8 cellular contexts compared by ENCODE assay signal in the genomic region with DNA sequence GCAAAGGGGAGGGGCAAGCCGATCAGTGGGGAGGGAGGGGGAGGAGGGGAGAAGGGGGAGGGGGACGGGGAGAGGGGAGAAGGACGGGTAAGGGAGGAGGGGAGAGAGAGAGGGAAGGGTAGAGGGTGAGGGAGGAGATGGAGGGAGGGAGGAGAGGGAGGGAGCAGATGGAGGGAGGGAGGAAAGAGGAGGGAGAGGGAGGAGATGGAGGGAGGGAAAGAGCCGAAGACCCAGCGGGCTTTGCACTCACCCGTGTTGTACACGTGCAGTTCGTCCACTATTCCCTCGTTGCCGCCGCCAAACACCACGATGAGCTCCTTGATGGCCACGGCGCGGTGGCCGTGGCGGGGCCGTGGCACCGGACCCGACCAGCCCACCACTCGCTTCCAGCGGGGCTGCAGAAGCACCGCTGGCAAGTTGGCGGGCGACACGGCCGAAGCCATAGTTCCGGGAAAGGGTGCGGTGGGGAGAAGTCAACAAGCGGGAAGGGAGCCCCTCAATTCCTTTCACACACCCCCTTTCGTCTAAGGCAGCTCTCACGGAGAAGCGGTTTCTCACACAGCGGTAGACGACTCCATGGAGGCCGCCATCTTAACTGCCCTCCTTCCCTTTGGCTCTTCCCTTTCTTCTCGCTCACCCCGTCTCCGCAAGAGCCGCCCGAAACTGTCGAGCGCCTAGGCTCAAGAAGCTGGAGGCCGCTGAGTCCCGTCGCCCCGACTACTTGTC. TPM values are rescaled to one million over a fixed set of nuclear protein-coding genes. Genes with fewer than 3 reads are reported as not detected.
DNase-seq lines count a peak whose midpoint lies in the region; ATAC-seq and TF ChIP-seq lines count a peak whose summit lies in the region.

No MANE protein-coding gene starts in this region.

- 59% methylated on average over 38 of the region's 47 CpGs for WGBS in hepatocyte (ENCODE audit: low lambda C conversion rate, missing lambda C conversion rate)

- H3K4me1 ChIP-seq in hepatocyte (ENCODE audit: insufficient read depth): peaks cover 27% of the 10 kb centered on the region

- TF ChIP-seq CTCF in hepatocyte (IDR thresholded peaks at IDR 0.05; ENCODE audit: poor library complexity): no peak

- peak overlapping the region; percentile 100 for H3K27ac ChIP-seq in hepatocyte

- H3K4me2 ChIP-seq in hepatocyte: peak overlapping the region; percentile 86

- ATAC-seq in HG02870 (IDR thresholded peaks at IDR 0.05; ENCODE audit: unreplicated experiment): peak; percentile 7

- DNase-seq in NCI-H2196 (lab: John Stamatoyannopoulos, UW; ENCODE audit: unreplicated experiment) (peak; percentile 30), NCI-H2196 treated with DMSO at 0.1 percent for 48 hours (lab: John Stamatoyannopoulos, UW; ENCODE audit: unreplicated experiment) (no peak), NCI-H82 treated with DMSO at 0.1 percent for 48 hours (lab: John Stamatoyannopoulos, UW; ENCODE audit: unreplicated experiment) (peak; percentile 60), anterior cingulate cortex (lab: John Stamatoyannopoulos, UW) (peak in 40 of 58 donors; percentile 1 to 88 (median 62)), hepatocyte (ENCODE audit: low spot score) (peak; percentile 68), retina (peak; percentile 91), kidney glomerular epithelial cell (lab: John Stamatoyannopoulos, UW) (no peak)

- H3K27me3 ChIP-seq in hepatocyte: no peaks in the 10 kb centered on the region

- peak overlapping the region; percentile 35 for H2AFZ ChIP-seq in hepatocyte

- H3K36me3 ChIP-seq in hepatocyte (replicated peaks; ENCODE audit: insufficient read depth, low read depth): no peaks in the 10 kb centered on the region

- H3K9me3 ChIP-seq in hepatocyte (ENCODE audit: low read depth): no peaks in the 10 kb centered on the region

- peaks cover 64% of the 10 kb centered on the region for H3K79me2 ChIP-seq in hepatocyte

- H3K9me2 ChIP-seq in hepatocyte (replicated peaks; ENCODE audit: insufficient read depth): no peaks in the 10 kb centered on the region

- peaks cover 40% of the 10 kb centered on the region for H4K20me1 ChIP-seq in hepatocyte (ENCODE audit: insufficient read depth, poor library complexity, severe bottlenecking)

- peak overlapping the region; percentile 85 for H3K4me3 ChIP-seq in hepatocyte

RNA-seq across cellular contexts. Expression of gene HCFC1, which starts 1.1 kb away (rescaled TPM):
- total RNA-seq in hepatocyte: 11.6 and 25.0 TPM in 2 replicates
- polyA plus RNA-seq in hepatocyte: 16.7 and 18.9 TPM in 2 replicates

RNA-seq across cellular contexts. Expression of gene TMEM187, which starts 2.0 kb away (rescaled TPM):
- total RNA-seq in hepatocyte: 7.4 and 8.7 TPM in 2 replicates
- 8.0 and 12.1 TPM in 2 replicates for polyA plus RNA-seq in hepatocyte

RNA-seq across cellular contexts. Expression of gene RENBP, which starts 26.1 kb away (rescaled TPM):
- 22.2 and 22.8 TPM in 2 replicates for total RNA-seq in hepatocyte
- polyA plus RNA-seq in hepatocyte: 5.8 and 13.2 TPM in 2 replicates

RNA-seq across cellular contexts. Expression of gene NAA10, which starts 35.7 kb away (rescaled TPM):
- total RNA-seq in hepatocyte: 74.0 and 83.5 TPM in 2 replicates
- polyA plus RNA-seq in hepatocyte: 118 and 134 TPM in 2 replicates

RNA-seq across cellular contexts. Expression of gene ARHGAP4, which starts 44.5 kb away (rescaled TPM):
- total RNA-seq in hepatocyte: 3.3 and 6.4 TPM in 2 replicates
- 6.2 and 10.3 TPM in 2 replicates for polyA plus RNA-seq in hepatocyte

Comparison
In these comparisons a context has a peak if more than half of its experiments do, and no peak if none do; other contexts are left out.
1. DNase-seq: peak in NCI-H2196 (single experiment), NCI-H82 treated with DMSO at 0.1 percent for 48 hours (single experiment), anterior cingulate cortex (40 of 58), hepatocyte (single experiment) and retina (single experiment); none in NCI-H2196 treated with DMSO at 0.1 percent for 48 hours (single experiment) and kidney glomerular epithelial cell (single experiment).